8 cellular contexts compared by ENCODE assay signal in the genomic region with DNA sequence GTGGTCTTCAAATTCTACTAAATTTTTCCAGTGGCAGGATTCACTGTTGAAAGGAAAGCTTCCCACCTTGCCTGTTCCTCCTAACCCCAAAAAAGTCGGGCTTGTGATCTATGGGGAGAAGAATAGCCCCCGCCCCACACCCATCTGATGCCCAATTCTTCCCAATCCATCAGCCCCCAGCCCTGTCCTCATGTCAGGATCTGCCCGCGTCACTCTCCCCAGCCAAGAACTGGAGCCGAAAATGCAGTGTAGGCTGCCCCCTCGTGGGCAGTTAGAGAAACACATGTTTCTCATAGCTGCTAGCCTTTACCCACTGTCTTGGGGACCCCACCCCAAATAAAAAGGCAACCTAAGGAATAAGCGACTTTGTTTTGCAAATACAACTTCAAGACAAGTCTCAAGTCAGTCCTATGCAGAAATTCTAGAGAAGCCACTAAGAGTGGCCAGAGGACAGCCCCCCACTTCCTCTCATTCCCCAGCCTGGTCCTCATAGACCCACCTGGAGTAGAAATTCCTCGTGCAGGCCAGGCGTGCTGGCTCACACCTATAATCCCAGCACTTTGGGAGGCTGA. TPM values are rescaled to one million over a fixed set of nuclear protein-coding genes. Genes with fewer than 3 reads are reported as not detected.
DNase-seq lines count a peak whose midpoint lies in the region; ATAC-seq, FAIRE-seq and TF ChIP-seq lines count a peak whose summit lies in the region.

No MANE protein-coding gene starts in this region.

- H3K4me3 Mint-ChIP-seq in nephron: peak overlapping the region; percentile 37 to 52 (median 50)

- H3K36me3 ChIP-seq in BJ (ENCODE audit: control insufficient read depth, insufficient read depth, low read length) (no peaks in the 10 kb centered on the region), esophagus squamous epithelium (no peaks in the 10 kb centered on the region)

- TF ChIP-seq POLR2A in esophagus squamous epithelium (IDR thresholded peaks at IDR 0.05): no peak

- CTCF ChIA-PET in BJ (lab: Yijun Ruan, JAX): interaction anchor here (0.6 to 26.9 kb wide), 48 partner anchors 9 to 553 kb away, joined by 3 to 563 read pairs (median 4); a partner anchor contains a TSS

- intact Hi-C loops in esophagus squamous epithelium (cut with DNase I): loop anchor here (5.0 to 10.0 kb wide), 2 partner anchors 132 to 394 kb away; no protein-coding TSS in a partner anchor

- FAIRE-seq in GM19239 (lab: Jason Lieb, UNC): peak; percentile 90

- H3K4me3 ChIP-seq in BJ (ENCODE audit: low read depth, low read length) (no peak overlapping the region), esophagus squamous epithelium (no peak overlapping the region)

- H3K27me3 ChIP-seq in BJ (ENCODE audit: control insufficient read depth, insufficient read depth, low read length): peaks cover 3% of the 10 kb centered on the region
- H3K27me3 ChIP-seq in esophagus squamous epithelium: peaks cover 0 to 24% (median 0%) of the 10 kb centered on the region in 4 donors

- peaks cover 18% of the 10 kb centered on the region for H3K27me3 Mint-ChIP-seq in nephron (ENCODE audit: low read depth)

- H3K27ac ChIP-seq in esophagus squamous epithelium: no peak overlapping the region

- DNase-seq in BJ (ENCODE audit: low read depth): no peak
- peak; percentile 74 for DNase-seq in GM19239 (ENCODE audit: insufficient read length, low spot score)
- peak; percentile 69 for DNase-seq in NCI-H69 (lab: John Stamatoyannopoulos, UW)
- peak; percentile 82 for DNase-seq in activated CD8-positive, alpha-beta memory T cell treated with anti-CD3 and anti-CD28 coated beads for 24 hours
- DNase-seq in esophagus squamous epithelium (lab: John Stamatoyannopoulos, UW): no peak

- POLR2A ChIA-PET in BJ (lab: Charles Lee): no interaction called here

- no peaks in the 10 kb centered on the region for H3K36me3 Mint-ChIP-seq in nephron (ENCODE audit: low read depth)

- no peaks in the 10 kb centered on the region for H3K9me3 Mint-ChIP-seq in nephron

- peaks cover 11% of the 10 kb centered on the region for H3K4me1 Mint-ChIP-seq in nephron

- ATAC-seq in HG03354 (IDR thresholded peaks at IDR 0.05; ENCODE audit: poor library complexity, severe bottlenecking, unreplicated experiment) (no peak), GM18861 (IDR thresholded peaks at IDR 0.05; ENCODE audit: unreplicated experiment) (no peak)

- WGBS in esophagus squamous epithelium, 2 donors: 0 to 5% methylated on average over 4 to 9 of the region's 9 CpGs

- no peaks in the 10 kb centered on the region for H3K9me3 ChIP-seq in esophagus squamous epithelium

- H3K4me1 ChIP-seq in esophagus squamous epithelium: peaks cover 3 to 40% (median 18%) of the 10 kb centered on the region in 3 donors

- TF ChIP-seq CTCF in BJ (IDR thresholded peaks at IDR 0.05; ENCODE audit: insufficient read depth, low read depth, low read length): peak; percentile 77
- TF ChIP-seq CTCF in esophagus squamous epithelium (IDR thresholded peaks at IDR 0.05): peak; percentile 78 to 90 (median 88)
- peak; percentile 81 to 83 (median 83) for TF ChIP-seq CTCF in nephron (IDR thresholded peaks at IDR 0.05; ENCODE audit: unreplicated experiment in 3 of 3)

- H3K27ac Mint-ChIP-seq in nephron: no peak overlapping the region

RNA-seq across cellular contexts. Expression of a gene that starts 13.0 kb away (rescaled TPM):
- polyA plus RNA-seq in BJ (2011; rRNA removed): 15.1 and 25.3 TPM in 2 replicates
- polyA minus RNA-seq in BJ (2011; rRNA and poly(A)+ RNA removed): 28.2 and 28.4 TPM in 2 replicates
- 100 to 1,000 TPM in 1 of 4 donors, 10 to 100 TPM in 3; 30.6 to 130 (median 45.2) TPM for total RNA-seq in esophagus squamous epithelium

RNA-seq across cellular contexts. Expression of a gene that starts 20.2 kb away (rescaled TPM):
- polyA plus RNA-seq in BJ (2011; rRNA removed): not detected in 2 replicates
- not detected in 2 replicates for polyA minus RNA-seq in BJ (2011; rRNA and poly(A)+ RNA removed)
- total RNA-seq in esophagus squamous epithelium: not detected

RNA-seq across cellular contexts. Expression of a gene that starts 43.5 kb away (rescaled TPM):
- polyA plus RNA-seq in BJ (2011; rRNA removed): 0.10 TPM in 1 of 2 replicates, not detected in the other
- polyA minus RNA-seq in BJ (2011; rRNA and poly(A)+ RNA removed): 0.09 TPM in 1 of 2 replicates, not detected in the other
- 1 to 10 TPM in 1 of 4 donors, under 1 TPM in 1, not detected in 2; 0.18 to 1.1 TPM for total RNA-seq in esophagus squamous epithelium

RNA-seq across cellular contexts. Expression of a gene that starts 43.8 kb away (rescaled TPM):
- not detected in 2 replicates for polyA plus RNA-seq in BJ (2011; rRNA removed)
- not detected in 2 replicates for polyA minus RNA-seq in BJ (2011; rRNA and poly(A)+ RNA removed)
- total RNA-seq in esophagus squamous epithelium: under 1 TPM in 1 of 4 donors, not detected in 3; 0.18 TPM

RNA-seq across cellular contexts. Expression of a gene that starts 57.6 kb away (rescaled TPM):
- not detected in 2 replicates for polyA plus RNA-seq in BJ (2011; rRNA removed)
- polyA minus RNA-seq in BJ (2011; rRNA and poly(A)+ RNA removed): not detected in 2 replicates
- under 1 TPM in 1 of 4 donors, not detected in 3; 0.11 TPM for total RNA-seq in esophagus squamous epithelium

Comparison
In these comparisons a context has a peak if more than half of its experiments do, and no peak if none do; other contexts are left out.
1. DNase-seq: peak in GM19239 (single experiment), NCI-H69 (single experiment) and activated CD8-positive, alpha-beta memory T cell treated with anti-CD3 and anti-CD28 coated beads for 24 hours (single experiment); none in BJ (single experiment) and esophagus squamous epithelium (single experiment).
2. Peak in every context shown above with its lines, with median percentiles within 50 percentile points of each other: CTCF ChIP-seq.